ENCODE assay signal across 1 cellular context in the genomic region with DNA sequence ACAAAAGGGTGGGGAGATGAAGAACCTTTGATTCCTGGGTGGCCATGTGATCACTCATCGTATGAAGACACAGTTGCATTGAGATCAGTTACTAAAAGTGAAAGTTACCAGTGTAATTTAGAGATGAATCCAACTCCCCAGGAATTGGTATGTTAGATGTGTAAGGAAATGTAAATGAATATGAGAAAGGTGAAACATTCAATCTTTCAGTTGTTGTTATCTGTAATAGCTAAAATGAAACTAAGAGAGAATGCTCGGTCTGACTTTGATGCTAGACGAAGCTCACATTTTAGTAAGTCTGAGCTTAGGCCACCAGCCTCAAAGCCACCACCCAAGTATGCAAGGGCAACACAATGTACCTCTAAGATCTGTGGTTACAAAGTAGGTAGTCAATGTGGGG.
TF ChIP-seq lines count a peak whose summit lies in the region.

No MANE protein-coding gene starts in this region.

TF ChIP-seq in GM12878, 131 proteins besides CTCF, POLR2A, EP300 and RAD21 (continued from another document):
- TF ChIP-seq SIX5 (IDR thresholded peaks at IDR 0.05; ENCODE audit: low read depth, low read length, severe bottlenecking) (no peak), MXI1 (IDR thresholded peaks at IDR 0.05; ENCODE audit: low read depth, low read length) (no peak), TARDBP (IDR thresholded peaks at IDR 0.05; ENCODE audit: borderline replicate concordance) (no peak), BCL11A (IDR thresholded peaks at IDR 0.05; ENCODE audit: low read depth, low read length) (no peak), SUZ12 (IDR thresholded peaks at IDR 0.05; ENCODE audit: unreplicated experiment) (no peak), IRF4 (IDR thresholded peaks at IDR 0.05; ENCODE audit: low read depth, low read length) (no peak), TAF1 (IDR thresholded peaks at IDR 0.05; ENCODE audit: borderline replicate concordance, low read depth, low read length) (no peak), EGR1 (IDR thresholded peaks at IDR 0.05; ENCODE audit: borderline replicate concordance in 1 of 2, low read depth in 2 of 2, low read length in 2 of 2) (no peak), CREB1 (IDR thresholded peaks at IDR 0.05; ENCODE audit: low read depth) (no peak), SPI1 (IDR thresholded peaks at IDR 0.05; ENCODE audit: borderline replicate concordance, insufficient read depth, low read depth, low read length) (no peak), SMARCA5 (IDR thresholded peaks at IDR 0.05) (no peak), MEF2A (IDR thresholded peaks at IDR 0.05; ENCODE audit: insufficient read depth, low read depth, low read length) (no peak)
- TF ChIP-seq, protein P1, sequence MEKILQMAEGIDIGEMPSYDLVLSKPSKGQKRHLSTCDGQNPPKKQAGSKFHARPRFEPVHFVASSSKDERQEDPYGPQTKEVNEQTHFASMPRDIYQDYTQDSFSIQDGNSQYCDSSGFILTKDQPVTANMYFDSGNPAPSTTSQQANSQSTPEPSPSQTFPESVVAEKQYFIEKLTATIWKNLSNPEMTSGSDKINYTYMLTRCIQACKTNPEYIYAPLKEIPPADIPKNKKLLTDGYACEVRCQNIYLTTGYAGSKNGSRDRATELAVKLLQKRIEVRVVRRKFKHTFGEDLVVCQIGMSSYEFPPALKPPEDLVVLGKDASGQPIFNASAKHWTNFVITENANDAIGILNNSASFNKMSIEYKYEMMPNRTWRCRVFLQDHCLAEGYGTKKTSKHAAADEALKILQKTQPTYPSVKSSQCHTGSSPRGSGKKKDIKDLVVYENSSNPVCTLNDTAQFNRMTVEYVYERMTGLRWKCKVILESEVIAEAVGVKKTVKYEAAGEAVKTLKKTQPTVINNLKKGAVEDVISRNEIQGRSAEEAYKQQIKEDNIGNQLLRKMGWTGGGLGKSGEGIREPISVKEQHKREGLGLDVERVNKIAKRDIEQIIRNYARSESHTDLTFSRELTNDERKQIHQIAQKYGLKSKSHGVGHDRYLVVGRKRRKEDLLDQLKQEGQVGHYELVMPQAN (conservative IDR thresholded peaks at IDR 0.05), result no peak
